In the genomic region with DNA sequence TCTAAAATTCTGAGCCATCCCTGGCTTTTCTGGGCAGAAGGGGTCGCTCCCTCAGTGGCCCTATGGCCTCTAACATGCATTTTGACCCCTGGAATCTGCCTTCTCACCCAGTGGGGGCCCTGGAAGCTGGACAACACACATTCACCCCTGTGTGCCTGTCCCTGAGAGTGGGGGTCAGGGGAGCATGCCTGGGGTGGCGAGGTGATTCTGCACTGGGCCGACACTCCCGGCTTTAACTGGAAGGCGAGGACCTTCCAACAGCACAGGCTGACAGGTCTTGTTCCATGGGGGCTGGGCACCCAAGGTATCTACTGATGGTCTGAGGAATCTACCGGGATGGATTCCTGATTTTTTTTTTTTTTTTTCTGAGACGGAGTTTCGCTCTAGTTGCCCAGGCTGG, we compare ENCODE assay signal across 1 cellular context.
TF ChIP-seq lines count a peak whose summit lies in the region.

No MANE protein-coding gene starts in this region.

TF ChIP-seq in IMR-90, 13 proteins besides CTCF, POLR2A, EP300 and RAD21 (continued from another document):
- TF ChIP-seq, protein P1, sequence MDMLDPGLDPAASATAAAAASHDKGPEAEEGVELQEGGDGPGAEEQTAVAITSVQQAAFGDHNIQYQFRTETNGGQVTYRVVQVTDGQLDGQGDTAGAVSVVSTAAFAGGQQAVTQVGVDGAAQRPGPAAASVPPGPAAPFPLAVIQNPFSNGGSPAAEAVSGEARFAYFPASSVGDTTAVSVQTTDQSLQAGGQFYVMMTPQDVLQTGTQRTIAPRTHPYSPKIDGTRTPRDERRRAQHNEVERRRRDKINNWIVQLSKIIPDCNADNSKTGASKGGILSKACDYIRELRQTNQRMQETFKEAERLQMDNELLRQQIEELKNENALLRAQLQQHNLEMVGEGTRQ (IDR thresholded peaks at IDR 0.05; ENCODE audit: low read depth, low read length): no peak
- TF ChIP-seq FOS (IDR thresholded peaks at IDR 0.05; ENCODE audit: low read depth, low read length) (no peak), MAZ (IDR thresholded peaks at IDR 0.05; ENCODE audit: borderline replicate concordance, low read depth, low read length) (no peak), SMC3 (IDR thresholded peaks at IDR 0.05; ENCODE audit: low read depth, low read length) (no peak), RCOR1 (IDR thresholded peaks at IDR 0.05; ENCODE audit: insufficient replicate concordance, low read length) (no peak), BHLHE40 (IDR thresholded peaks at IDR 0.05; ENCODE audit: low read depth, low read length) (no peak), NFE2L2 (IDR thresholded peaks at IDR 0.05; ENCODE audit: low read depth, low read length) (no peak)
- TF ChIP-seq, protein P2, sequence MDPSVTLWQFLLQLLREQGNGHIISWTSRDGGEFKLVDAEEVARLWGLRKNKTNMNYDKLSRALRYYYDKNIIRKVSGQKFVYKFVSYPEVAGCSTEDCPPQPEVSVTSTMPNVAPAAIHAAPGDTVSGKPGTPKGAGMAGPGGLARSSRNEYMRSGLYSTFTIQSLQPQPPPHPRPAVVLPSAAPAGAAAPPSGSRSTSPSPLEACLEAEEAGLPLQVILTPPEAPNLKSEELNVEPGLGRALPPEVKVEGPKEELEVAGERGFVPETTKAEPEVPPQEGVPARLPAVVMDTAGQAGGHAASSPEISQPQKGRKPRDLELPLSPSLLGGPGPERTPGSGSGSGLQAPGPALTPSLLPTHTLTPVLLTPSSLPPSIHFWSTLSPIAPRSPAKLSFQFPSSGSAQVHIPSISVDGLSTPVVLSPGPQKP (IDR thresholded peaks at IDR 0.05; ENCODE audit: borderline replicate concordance, low read depth, low read length): no peak
